8 cellular contexts compared by ENCODE assay signal in the genomic region with DNA sequence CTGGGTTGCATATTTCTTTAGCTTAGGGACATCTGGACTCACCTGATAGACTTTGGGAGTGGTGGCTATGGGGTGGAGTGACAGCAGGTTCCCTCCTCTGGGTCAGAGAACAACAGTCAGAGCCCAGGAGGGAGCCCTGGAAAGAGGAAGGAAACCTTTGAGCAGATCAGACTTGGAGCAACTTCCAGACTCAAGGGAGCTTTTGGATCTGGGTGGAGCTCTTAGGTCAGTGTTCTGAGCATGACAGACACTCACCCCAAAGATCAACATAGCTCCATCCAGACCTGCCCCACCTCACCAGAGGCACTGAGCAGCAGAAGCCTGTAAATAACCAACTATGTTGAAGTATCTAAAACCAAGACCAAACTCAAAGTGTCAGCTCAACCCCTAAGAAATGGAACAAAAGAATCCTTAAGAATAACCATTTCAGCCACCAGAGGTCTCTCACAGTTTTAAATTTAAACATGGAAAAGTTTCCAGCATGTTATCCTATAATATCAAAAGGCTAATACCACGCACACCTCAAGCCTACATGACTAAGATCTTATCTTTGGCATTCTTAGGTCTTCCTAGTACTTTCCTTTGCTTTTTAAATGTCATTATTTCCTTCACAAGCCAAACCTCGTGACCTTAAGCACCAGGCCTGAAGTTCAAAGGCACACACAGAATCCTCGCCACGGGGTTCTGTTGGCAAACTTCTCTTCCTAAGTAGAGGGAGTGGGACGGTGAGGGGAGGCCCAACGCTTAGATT. TPM values are rescaled to one million over a fixed set of nuclear protein-coding genes. Genes with fewer than 3 reads are reported as not detected.
DNase-seq lines count a peak whose midpoint lies in the region; ATAC-seq and TF ChIP-seq lines count a peak whose summit lies in the region.

No MANE protein-coding gene starts in this region.

- H3K27me3 ChIP-seq in thyroid gland: no peaks in the 10 kb centered on the region

- peak; percentile 89 for ATAC-seq in left colon
- no peak for ATAC-seq in HG03460 (IDR thresholded peaks at IDR 0.05; ENCODE audit: unreplicated experiment)

- H3K27me3 Mint-ChIP-seq in activated CD4-positive, alpha-beta memory T cell treated with anti-CD3 and anti-CD28 coated beads, Interleukin-2, amount 10 ng/mL, durations not matched to agents 7 days and 5 days: no peaks in the 10 kb centered on the region

- H3K9me3 Mint-ChIP-seq in activated CD4-positive, alpha-beta memory T cell treated with anti-CD3 and anti-CD28 coated beads, Interleukin-2, amount 10 ng/mL, durations not matched to agents 7 days and 5 days: no peaks in the 10 kb centered on the region

- no peaks in the 10 kb centered on the region for H3K9me3 ChIP-seq in thyroid gland

- no peak for TF ChIP-seq POLR2A in thyroid gland (IDR thresholded peaks at IDR 0.05)

- peak overlapping the region in 2 of 3 donors; percentile 4 to 30 for H3K27ac ChIP-seq in thyroid gland

- in situ Hi-C loops in astrocyte of the spinal cord (cut with HindIII; ENCODE audit: low sequenced_read_pairs): no loop called here

- CTCF ChIA-PET in activated CD4-positive, alpha-beta memory T cell treated with anti-CD3 and anti-CD28 coated beads, Interleukin-2, amount 10 ng/mL, durations not matched to agents 7 days and 5 days (lab: Charles Lee): interaction anchor here (2.7 to 3.7 kb wide), 2 partner anchors 26 to 115 kb away, joined by 21 to 23 read pairs; no protein-coding TSS in a partner anchor

- peak; percentile 39 for TF ChIP-seq CTCF in astrocyte of the spinal cord (IDR thresholded peaks at IDR 0.05; ENCODE audit: low read depth, low read length)
- peak in 4 of 6 experiments; percentile 2 to 44 (median 37) for TF ChIP-seq CTCF in thyroid gland (IDR thresholded peaks at IDR 0.05)
- no peak for TF ChIP-seq CTCF in GM10266 (IDR thresholded peaks at IDR 0.05; ENCODE audit: control insufficient read depth, insufficient read depth, low read depth, missing control alignments)

- DNase-seq in DMS 273 (lab: John Stamatoyannopoulos, UW; ENCODE audit: unreplicated experiment) (peak; percentile 53), DMS 273 treated with DMSO at 0.1 percent for 48 hours (lab: John Stamatoyannopoulos, UW) (no peak), astrocyte of the spinal cord (ENCODE audit: low read depth, low spot score) (peak; percentile 68), left colon (peak in 1 of 2 donors; percentile 41), thyroid gland (no peak), GM10266 (ENCODE audit: extremely low spot score) (no peak)
- no peak for DNase-seq in activated CD4-positive, alpha-beta memory T cell treated with anti-CD3 and anti-CD28 coated beads, Interleukin-2, amount 10 ng/mL, durations not matched to agents 7 days and 5 days

- H3K4me3 Mint-ChIP-seq in activated CD4-positive, alpha-beta memory T cell treated with anti-CD3 and anti-CD28 coated beads, Interleukin-2, amount 10 ng/mL, durations not matched to agents 7 days and 5 days: no peak overlapping the region

- peaks cover 14% of the 10 kb centered on the region for H3K4me1 Mint-ChIP-seq in activated CD4-positive, alpha-beta memory T cell treated with anti-CD3 and anti-CD28 coated beads, Interleukin-2, amount 10 ng/mL, durations not matched to agents 7 days and 5 days

- no peak overlapping the region for H3K27ac Mint-ChIP-seq in activated CD4-positive, alpha-beta memory T cell treated with anti-CD3 and anti-CD28 coated beads, Interleukin-2, amount 10 ng/mL, durations not matched to agents 7 days and 5 days

- H3K36me3 ChIP-seq in thyroid gland: no peaks in the 10 kb centered on the region

- H3K36me3 Mint-ChIP-seq in activated CD4-positive, alpha-beta memory T cell treated with anti-CD3 and anti-CD28 coated beads, Interleukin-2, amount 10 ng/mL, durations not matched to agents 7 days and 5 days (ENCODE audit: low read depth): no peaks in the 10 kb centered on the region

- 78 to 80% methylated on average over 6 of the region's 6 CpGs for WGBS in thyroid gland, 2 donors

- intact Hi-C loops in left colon (cut with DNase I, micrococcal nuclease): no loop called here
- intact Hi-C loops in thyroid gland (cut with DNase I): no loop called here

- POLR2A ChIA-PET in activated CD4-positive, alpha-beta memory T cell treated with anti-CD3 and anti-CD28 coated beads, Interleukin-2, amount 10 ng/mL, durations not matched to agents 7 days and 5 days (lab: Charles Lee): interaction anchor here (1.1 kb wide), 1 partner anchor 25 kb away, joined by 3 read pairs; no protein-coding TSS in a partner anchor

- peaks cover 38 to 54% of the 10 kb centered on the region in 2 donors for H3K4me1 ChIP-seq in thyroid gland

- no peak overlapping the region for H3K4me3 ChIP-seq in astrocyte of the spinal cord (ENCODE audit: low read depth, low read length)
- no peak overlapping the region for H3K4me3 ChIP-seq in thyroid gland (replicated peaks in 1 of 3)

RNA-seq across cellular contexts. Expression of gene UMPS, which starts 56.4 kb away (rescaled TPM):
- total RNA-seq in left colon (10 to 100 TPM; 23.1 to 25.3 TPM), thyroid gland (10 to 100 TPM; 18.5 to 37.4 (median 25.5) TPM)
- total RNA-seq in activated CD4-positive, alpha-beta memory T cell treated with anti-CD3 and anti-CD28 coated beads, Interleukin-2, amount 10 ng/mL, durations not matched to agents 7 days and 5 days: 10 to 100 TPM; 23.3 to 26.3 TPM

Comparison
In these comparisons a context has a peak if more than half of its experiments do, and no peak if none do; other contexts are left out.
1. DNase-seq: peak in DMS 273 (single experiment) and astrocyte of the spinal cord (single experiment); none in DMS 273 treated with DMSO at 0.1 percent for 48 hours (single experiment), thyroid gland (0 of 2), GM10266 (single experiment) and activated CD4-positive, alpha-beta memory T cell treated with anti-CD3 and anti-CD28 coated beads, Interleukin-2, amount 10 ng/mL, durations not matched to agents 7 days and 5 days (single experiment).